Comparison of ENCODE assay signal across 31 cellular contexts in the genomic region with DNA sequence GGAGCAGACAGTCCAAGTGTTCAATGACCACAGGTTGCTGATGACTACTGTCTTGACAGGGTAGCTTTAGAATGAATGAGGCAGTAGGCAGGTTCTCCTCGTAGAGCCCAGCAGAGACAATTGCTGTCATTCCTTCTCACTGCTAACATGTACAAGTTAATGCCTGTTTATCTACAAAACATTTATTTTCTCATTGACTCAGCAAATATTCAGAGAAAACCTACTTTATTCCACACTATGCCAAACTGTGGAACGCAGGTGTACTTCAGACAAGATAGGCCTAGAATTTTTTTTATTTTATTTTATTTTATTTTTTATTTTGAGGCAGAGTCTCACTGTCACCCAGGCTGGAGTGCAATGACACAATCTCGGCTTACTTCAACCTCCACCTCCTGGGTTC.
"Had no signal": no experiment of that assay in that cellular context is flagged by ENCODE, and none has a peak within 500 bp of the region (broad histone marks: within the 10 kb centered on the region; RNA-seq: fewer than 3 reads in every experiment).

No MANE protein-coding gene starts in this region.

- DNase-seq: activated CD4-positive, alpha-beta T cell treated with anti-CD3 and anti-CD28 coated beads, Interleukin-2, amount 50 U/mL, for 4 hours; activated CD8-positive, alpha-beta T cell treated with anti-CD3 and anti-CD28 coated beads for 36 hours; activated effector memory CD4-positive, alpha-beta T cell treated with anti-CD3 and anti-CD28 coated beads, Interleukin-2, amount 50 U/mL, for 16 hours; activated naive CD4-positive, alpha-beta T cell; activated naive CD4-positive, alpha-beta T cell treated with anti-CD3 and anti-CD28 coated beads, Interleukin-2, amount 50 U/mL, for 16 hours; activated naive CD8-positive, alpha-beta T cell treated with anti-CD3 and anti-CD28 coated beads for 36 hours; activated T-cell treated with anti-CD3 and anti-CD28 coated beads, Interleukin-2, amount 50 U/mL, for 1 hour; activated T-cell treated with anti-CD3 and anti-CD28 coated beads, Interleukin-2, amount 50 U/mL, for 72 hours; amygdala; NCI-H1092 treated with DMSO at 0.1 percent for 48 hours; NCI-H1417; NCI-H146; NCI-H187; NCI-H2029 treated with DMSO at 0.1 percent for 48 hours; NCI-H510A; NCI-H526; NCI-H748 treated with DMSO at 0.1 percent for 48 hours; NK-92 treated with Interleukin-12 subunit alpha and Interleukin-12 subunit beta, amount 100 ng/mL, for 24 hours; PC-3; Peyer's patch; RPMI8226; SHP77 treated with DMSO at 0.1 percent for 48 hours; SK-N-SH had no signal

- H3K9me3 Mint-ChIP-seq: activated CD4-positive, alpha-beta T cell treated with anti-CD3 and anti-CD28 coated beads, Interleukin-2, amount 10 ng/mL, durations not matched to agents 24 days and 14 days; activated CD8-positive, alpha-beta T cell treated with anti-CD3 and anti-CD28 coated beads for 36 hours; activated naive CD8-positive, alpha-beta T cell treated with anti-CD3 and anti-CD28 coated beads for 36 hours; activated T-cell treated with anti-CD3 and anti-CD28 coated beads, Interleukin-2, amount 50 U/mL, for 72 hours; activated T-helper 17 cell treated with anti-CD3 and anti-CD28 coated beads, Interleukin-2, amount 50 U/mL, for 72 hours; T-helper 1 cell treated with Interleukin-12 subunit alpha and Interleukin-12 subunit beta and Interleukin-4 antibody, amounts not matched to agents 30 μg/mL and 1 μg/mL, for 36 hours; T-helper 2 cell treated with Interferon-gamma antibody and Interleukin-4, amounts not matched to agents 5 μg/mL and 100 μg/mL, for 36 hours had no signal

- H3K36me3 ChIP-seq: ascending aorta, cardiac muscle cell, Peyer's patch, SJSA1 had no signal

- H3K27me3 ChIP-seq: ascending aorta, cardiac muscle cell, Peyer's patch, SJSA1 had no signal

- H3K4me3 ChIP-seq: ascending aorta, cardiac muscle cell, Peyer's patch had no signal

- H3K36me3 Mint-ChIP-seq: activated naive CD8-positive, alpha-beta T cell treated with anti-CD3 and anti-CD28 coated beads for 36 hours had no signal

- H3K27ac Mint-ChIP-seq: activated CD4-positive, alpha-beta T cell treated with anti-CD3 and anti-CD28 coated beads, Interleukin-2, amount 10 ng/mL, durations not matched to agents 24 days and 14 days; activated CD8-positive, alpha-beta T cell treated with anti-CD3 and anti-CD28 coated beads for 36 hours; activated naive CD8-positive, alpha-beta T cell treated with anti-CD3 and anti-CD28 coated beads for 36 hours; activated T-cell treated with anti-CD3 and anti-CD28 coated beads, Interleukin-2, amount 50 U/mL, for 72 hours; activated T-helper 17 cell treated with anti-CD3 and anti-CD28 coated beads, Interleukin-2, amount 50 U/mL, for 72 hours; T-helper 1 cell treated with Interleukin-12 subunit alpha and Interleukin-12 subunit beta and Interleukin-4 antibody, amounts not matched to agents 30 μg/mL and 1 μg/mL, for 36 hours; T-helper 2 cell treated with Interferon-gamma antibody and Interleukin-4, amounts not matched to agents 5 μg/mL and 100 μg/mL, for 36 hours had no signal

- H3K4me3 Mint-ChIP-seq: activated CD4-positive, alpha-beta T cell treated with anti-CD3 and anti-CD28 coated beads, Interleukin-2, amount 10 ng/mL, durations not matched to agents 24 days and 14 days; activated CD8-positive, alpha-beta T cell treated with anti-CD3 and anti-CD28 coated beads for 36 hours; activated naive CD8-positive, alpha-beta T cell treated with anti-CD3 and anti-CD28 coated beads for 36 hours; activated T-cell treated with anti-CD3 and anti-CD28 coated beads, Interleukin-2, amount 50 U/mL, for 72 hours; activated T-helper 17 cell treated with anti-CD3 and anti-CD28 coated beads, Interleukin-2, amount 50 U/mL, for 72 hours; T-helper 1 cell treated with Interleukin-12 subunit alpha and Interleukin-12 subunit beta and Interleukin-4 antibody, amounts not matched to agents 30 μg/mL and 1 μg/mL, for 36 hours; T-helper 2 cell treated with Interferon-gamma antibody and Interleukin-4, amounts not matched to agents 5 μg/mL and 100 μg/mL, for 36 hours had no signal

- H3K9me3 ChIP-seq: ascending aorta, Peyer's patch, SJSA1, SK-N-SH had no signal

- H3K4me1 ChIP-seq: ascending aorta had no signal

- H3K27ac ChIP-seq: ascending aorta, cardiac muscle cell had no signal

- ATAC-seq: activated CD8-positive, alpha-beta T cell treated with anti-CD3 and anti-CD28 coated beads for 36 hours; activated T-cell treated with anti-CD3 and anti-CD28 coated beads, Interleukin-2, amount 50 U/mL, for 72 hours; activated T-helper 17 cell treated with anti-CD3 and anti-CD28 coated beads, Interleukin-2, amount 50 U/mL, for 72 hours; PC-3 had no signal

- H3K27me3 Mint-ChIP-seq: activated CD4-positive, alpha-beta T cell treated with anti-CD3 and anti-CD28 coated beads, Interleukin-2, amount 10 ng/mL, durations not matched to agents 24 days and 14 days; activated CD8-positive, alpha-beta T cell treated with anti-CD3 and anti-CD28 coated beads for 36 hours; activated naive CD8-positive, alpha-beta T cell treated with anti-CD3 and anti-CD28 coated beads for 36 hours; activated T-helper 17 cell treated with anti-CD3 and anti-CD28 coated beads, Interleukin-2, amount 50 U/mL, for 72 hours had no signal

- FAIRE-seq: TTC549 had no signal
